1 cellular context compared by ENCODE assay signal in genomic region chr1:188620236-188620635, GRCh38.
TF ChIP-seq lines count a peak whose summit lies in the region.

No MANE protein-coding gene starts in this region.

TF ChIP-seq in HepG2, 621 proteins besides CTCF, POLR2A, EP300 and RAD21:
- TF ChIP-seq ZNF276 (CRISPR knock-in tag; IDR thresholded peaks at IDR 0.05; ENCODE audit: low read depth) (no peak), ZBTB40 (IDR thresholded peaks at IDR 0.05) (no peak), ZBTB40 (CRISPR knock-in tag; IDR thresholded peaks at IDR 0.05) (no peak), CEBPB (IDR thresholded peaks at IDR 0.05; ENCODE audit: borderline replicate concordance, low read depth, low read length) (peak; percentile 83)
TF ChIP-seq in HepG2: peak in this region for 1.
